Comparison of ENCODE assay signal across 17 cellular contexts in the genomic region with DNA sequence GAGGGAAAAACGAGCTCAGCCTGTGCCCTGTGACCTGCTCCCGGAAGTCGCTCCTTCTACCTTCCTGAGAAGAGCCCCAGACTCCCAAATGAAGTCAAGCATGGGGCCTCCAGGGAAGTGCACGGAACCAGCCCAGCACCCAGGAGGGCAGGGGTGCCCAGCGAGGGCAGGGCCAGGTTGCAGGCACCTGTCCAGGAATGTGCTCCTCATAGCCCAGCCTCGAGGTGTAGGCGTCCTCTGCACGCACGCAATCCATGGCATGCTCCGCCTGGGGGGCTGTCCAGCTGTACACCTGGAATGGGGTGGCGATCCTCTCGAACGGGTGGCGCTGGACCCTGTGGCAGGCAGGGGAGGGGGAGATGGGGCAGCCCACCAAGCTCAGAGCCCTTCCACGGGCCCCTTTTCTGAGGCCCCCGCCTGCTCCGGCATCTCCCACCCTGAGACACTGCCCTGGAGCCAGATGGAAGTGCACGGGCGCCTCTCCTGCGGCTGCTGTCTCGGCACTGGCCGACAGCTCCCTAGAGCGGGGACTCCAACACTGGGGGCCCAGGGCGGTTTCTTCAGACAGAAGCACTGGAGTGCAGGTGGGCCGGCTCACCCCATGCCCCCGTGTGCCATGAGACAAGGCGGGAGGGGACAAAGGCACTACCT. TPM values are rescaled to one million over a fixed set of nuclear protein-coding genes. Genes with fewer than 3 reads are reported as not detected.
DNase-seq lines count a peak whose midpoint lies in the region; ATAC-seq, FAIRE-seq and TF ChIP-seq lines count a peak whose summit lies in the region.
"Had no signal": no experiment of that assay in that cellular context is flagged by ENCODE, and none has a peak within 500 bp of the region (broad histone marks: within the 10 kb centered on the region; RNA-seq: fewer than 3 reads in every experiment).

No MANE protein-coding gene starts in this region.

- H3K36me3 ChIP-seq in kidney (ENCODE audit: control insufficient read depth in 1 of 2, insufficient read depth in 2 of 2, low read length in 2 of 2), result peaks cover 15 to 35% of the 10 kb centered on the region in 2 donors

- no peak overlapping the region for H3K9ac ChIP-seq in kidney (ENCODE audit: low read length in 2 of 2)

- ATAC-seq in HG02973 (IDR thresholded peaks at IDR 0.05; ENCODE audit: unreplicated experiment) (no peak), GM18502 (IDR thresholded peaks at IDR 0.05; ENCODE audit: poor library complexity, unreplicated experiment) (no peak)
- ATAC-seq: left colon had no signal

- DNase-seq in NCI-H2196 treated with DMSO at 0.1 percent for 48 hours (lab: John Stamatoyannopoulos, UW; ENCODE audit: unreplicated experiment) (peak; percentile 100), NCI-H2196 (lab: John Stamatoyannopoulos, UW; ENCODE audit: unreplicated experiment) (no peak), D341Med (ENCODE audit: low spot score) (peak; percentile 17), NOMO-1 treated with dmso at 0.1 percent for 144 hours (lab: John Stamatoyannopoulos, UW; ENCODE audit: unreplicated experiment) (peak; percentile 94), kidney (peak; percentile 71), RCC 7860 (ENCODE audit: low spot score) (no peak)
- DNase-seq: central memory CD4-positive, alpha-beta T cell; EL; naive B cell; NCI-H2081; stimulated activated CD4-positive, alpha-beta T cell treated with anti-CD3 and anti-CD28 coated beads, Interleukin-4, amount 100 ng/mL, for 1 hour had no signal

- no peak overlapping the region for H3K27ac ChIP-seq in kidney (ENCODE audit: low read depth in 2 of 2, low read length in 2 of 2)
- H3K27ac ChIP-seq: VCaP had no signal

- no peak for TF ChIP-seq CTCF in kidney (IDR thresholded peaks at IDR 0.05; ENCODE audit: borderline replicate concordance, extremely low read depth, insufficient read depth)

- FAIRE-seq in kidney (lab: Jason Lieb, UNC) (no peak), RCC 7860 (lab: Jason Lieb, UNC) (no peak)
- FAIRE-seq: endothelial cell of umbilical vein, H1 had no signal

- peaks cover 0 to 2% of the 10 kb centered on the region in 2 donors for H3K4me1 ChIP-seq in kidney (ENCODE audit: control insufficient read depth in 1 of 2, insufficient read depth in 1 of 2, low read depth in 1 of 2, low read length in 2 of 2)

- intact Hi-C loops in kidney (cut with DNase I), result no loop called here

- H3K4me3 ChIP-seq in kidney (ENCODE audit: low read length in 2 of 2), result no peak overlapping the region

- no peaks in the 10 kb centered on the region for H3K9me3 ChIP-seq in kidney (ENCODE audit: control insufficient read depth in 1 of 2, low read length in 2 of 2)

RNA-seq across cellular contexts. Expression of gene CLUH, which starts 10.9 kb away (rescaled TPM):
- 93.1 TPM for total RNA-seq in kidney
- polyA plus RNA-seq in kidney (ENCODE audit: insufficient read depth, low read depth, low replicate concordance), result 49.5 TPM

RNA-seq across cellular contexts. Expression of gene CCDC92B, which starts 48.8 kb away (rescaled TPM):
- 1.0 TPM for total RNA-seq in kidney
- polyA plus RNA-seq in kidney (ENCODE audit: insufficient read depth, low read depth, low replicate concordance), result 0.11 TPM
- total RNA-seq: endothelial cell of umbilical vein had no signal
- polyA plus RNA-seq: endothelial cell of umbilical vein had no signal

Comparison
In these comparisons a context has a peak if more than half of its experiments do, and no peak if none do; other contexts are left out.
1. DNase-seq: peak in NCI-H2196 treated with DMSO at 0.1 percent for 48 hours (single experiment), D341Med (single experiment), NOMO-1 treated with dmso at 0.1 percent for 144 hours (single experiment) and kidney (single experiment); none in NCI-H2196 (single experiment) and RCC 7860 (single experiment).